ENCODE assay signal across 10 cellular contexts in genomic region chr10:99365311-99365710, GRCh38. TPM values are rescaled to one million over a fixed set of nuclear protein-coding genes. Genes with fewer than 3 reads are reported as not detected.
"Had no signal": no experiment of that assay in that cellular context is flagged by ENCODE, and none has a peak within 500 bp of the region (broad histone marks: within the 10 kb centered on the region; RNA-seq: fewer than 3 reads in every experiment).

No MANE protein-coding gene starts in this region.

- H3K4me3 ChIP-seq: GM23338 had no signal

- ATAC-seq: GM23338 had no signal

- H3K9me3 Mint-ChIP-seq: GM23338, H9, IgD-negative memory B cell had no signal

- H2AFZ ChIP-seq: GM23338 had no signal

- H3K9ac ChIP-seq: KMS-11 had no signal

- FAIRE-seq: H1, H54, HTR-8/SVneo had no signal

- H3K4me1 Mint-ChIP-seq: IgD-negative memory B cell had no signal

- H3K4me3 Mint-ChIP-seq: GM23338, H9, IgD-negative memory B cell had no signal

- H3K36me3 Mint-ChIP-seq: IgD-negative memory B cell had no signal

- DNase-seq: H9, HCEC 1CT, KBM-7 had no signal

- H3K4me2 ChIP-seq: GM23338, KMS-11 had no signal

- H3K27ac Mint-ChIP-seq: GM23338, H9, IgD-negative memory B cell had no signal

- H3K27ac ChIP-seq: KMS-11 had no signal

RNA-seq across cellular contexts. Expression of gene CNNM1, which starts 36.2 kb away (rescaled TPM):
- total RNA-seq: HT-29 had no signal
- polyA plus RNA-seq: IgD-negative memory B cell had no signal
